ENCODE assay signal across 7 cellular contexts in the genomic region with DNA sequence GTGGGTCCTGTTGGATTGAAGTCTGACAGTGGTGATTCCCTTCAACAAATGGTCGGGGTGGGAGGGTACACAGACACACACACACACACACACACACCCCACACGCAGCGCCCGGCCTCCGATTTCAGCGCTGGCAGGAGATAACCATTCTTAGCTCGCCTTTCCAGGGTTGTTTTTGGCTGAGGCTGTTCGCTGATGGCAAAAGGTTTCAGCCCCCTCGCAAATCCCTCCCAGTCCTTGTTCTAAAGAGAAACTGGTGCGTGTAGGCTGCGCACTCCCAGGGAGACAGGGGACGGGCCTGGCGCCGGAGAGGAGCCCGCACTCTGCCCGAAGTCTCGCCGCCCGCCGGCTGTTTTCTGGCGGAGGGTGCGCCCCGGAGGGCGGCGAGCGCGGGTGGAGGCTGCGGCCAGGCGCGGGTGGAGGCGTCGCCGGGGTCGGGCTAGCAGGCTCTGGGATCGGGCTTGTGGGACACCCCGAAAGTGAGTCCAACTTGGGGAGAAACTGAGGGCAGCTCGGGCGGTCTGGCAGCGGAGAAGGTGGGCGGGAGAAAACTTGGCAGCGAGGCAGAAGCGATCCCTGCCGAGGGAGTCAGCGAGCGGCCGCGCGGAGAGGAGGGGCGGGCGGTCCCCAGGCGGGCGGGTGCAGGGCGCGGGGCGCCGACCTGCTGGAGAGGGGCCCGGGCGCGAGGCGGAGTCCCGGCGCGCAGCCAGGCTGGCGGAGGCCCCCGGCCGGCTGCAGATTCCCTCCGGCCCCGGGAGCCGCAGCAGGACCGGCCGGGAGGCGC. TPM values are rescaled to one million over a fixed set of nuclear protein-coding genes. Genes with fewer than 3 reads are reported as not detected.
DNase-seq lines count a peak whose midpoint lies in the region; ATAC-seq and TF ChIP-seq lines count a peak whose summit lies in the region.
"Not testable (repeated sequence)": the region's sequence is repeated elsewhere in the genome, so short reads cannot be mapped to it uniquely, and the experiment has no call there.

No MANE protein-coding gene starts in this region.

- H3K27ac Mint-ChIP-seq in GM23338; activated T-helper 2 cell treated with anti-CD3 and anti-CD28 coated beads, Interferon-gamma antibody, Interleukin-2, Interleukin-4, amounts not matched to agents 10 μg/mL and 5 μg/mL and 100 μg/mL, durations not matched to agents 14 hours and 24 hours and 36 hours: not testable (repeated sequence)

- DNase-seq in GM23338 (ENCODE audit: low spot score) = peak; percentile 27
- DNase-seq in SW480 (ENCODE audit: low spot score) = peak; percentile 63
- DNase-seq in activated T-helper 2 cell treated with anti-CD3 and anti-CD28 coated beads, Interferon-gamma antibody, Interleukin-2, Interleukin-4, amounts not matched to agents 10 μg/mL and 5 μg/mL and 100 μg/mL, durations not matched to agents 14 hours and 24 hours and 36 hours (ENCODE audit: low spot score) = not testable (repeated sequence)
- peak in 2 of 10 donors; percentile 41 to 51 for DNase-seq in dorsolateral prefrontal cortex
- peak; percentile 50 for DNase-seq in left ventricle myocardium inferior
- peak; percentile 23 to 52 (median 51) for DNase-seq in mucosa of descending colon

- H3K27me3 ChIP-seq in GM23338 (ENCODE audit: insufficient read depth) = peaks cover 68% of the 10 kb centered on the region
- H3K27me3 ChIP-seq in dorsolateral prefrontal cortex = peaks cover 0 to 19% (median 0%) of the 10 kb centered on the region in 45 donors
- H3K27me3 ChIP-seq in left ventricle myocardium inferior (ENCODE audit: low read depth); skeletal muscle satellite cell (ENCODE audit: control insufficient read depth, insufficient read depth, low read length): not testable (repeated sequence)

- H3K4me3 Mint-ChIP-seq in GM23338 = peak overlapping the region; percentile 63
- H3K4me3 Mint-ChIP-seq in activated T-helper 2 cell treated with anti-CD3 and anti-CD28 coated beads, Interferon-gamma antibody, Interleukin-2, Interleukin-4, amounts not matched to agents 10 μg/mL and 5 μg/mL and 100 μg/mL, durations not matched to agents 14 hours and 24 hours and 36 hours (ENCODE audit: low read depth) = peak overlapping the region; percentile 63

- not testable (repeated sequence) for H3K9me3 ChIP-seq in left ventricle myocardium inferior (replicated peaks); mucosa of descending colon; skeletal muscle satellite cell (replicated peaks; ENCODE audit: low read length)

- H3F3A ChIP-seq in GM23338 (replicated peaks; ENCODE audit: low read depth) = not testable (repeated sequence)

- not testable (repeated sequence) for H3K36me3 ChIP-seq in GM23338 (ENCODE audit: insufficient read depth); left ventricle myocardium inferior; mucosa of descending colon (ENCODE audit: low read depth); skeletal muscle satellite cell (ENCODE audit: insufficient read depth, low read length)

- not testable (repeated sequence) for H4K20me1 ChIP-seq in GM23338 (replicated peaks; ENCODE audit: insufficient read depth)

- not testable (repeated sequence) for H3K4me1 Mint-ChIP-seq in GM23338; activated T-helper 2 cell treated with anti-CD3 and anti-CD28 coated beads, Interferon-gamma antibody, Interleukin-2, Interleukin-4, amounts not matched to agents 10 μg/mL and 5 μg/mL and 100 μg/mL, durations not matched to agents 14 hours and 24 hours and 36 hours (ENCODE audit: low read depth)

- not testable (repeated sequence) for H3K36me3 Mint-ChIP-seq in GM23338 (ENCODE audit: low read depth); activated T-helper 2 cell treated with anti-CD3 and anti-CD28 coated beads, Interferon-gamma antibody, Interleukin-2, Interleukin-4, amounts not matched to agents 10 μg/mL and 5 μg/mL and 100 μg/mL, durations not matched to agents 14 hours and 24 hours and 36 hours (ENCODE audit: low read depth)

- intact Hi-C loops in activated T-helper 2 cell treated with anti-CD3 and anti-CD28 coated beads, Interferon-gamma antibody, Interleukin-2, Interleukin-4, amounts not matched to agents 10 μg/mL and 5 μg/mL and 100 μg/mL, durations not matched to agents 14 hours and 24 hours and 36 hours (cut with micrococcal nuclease); dorsolateral prefrontal cortex (cut with DNase I); left ventricle myocardium inferior (cut with micrococcal nuclease); mucosa of descending colon (cut with DNase I, micrococcal nuclease): not testable (repeated sequence)

- not testable (repeated sequence) for TF ChIP-seq CTCF in GM23338 (conservative IDR thresholded peaks at IDR 0.05; ENCODE audit: low read depth in 2 of 2); dorsolateral prefrontal cortex (IDR thresholded peaks at IDR 0.05 in 54 of 56, conservative IDR thresholded peaks at IDR 0.05 in 2 of 56; ENCODE audit: low read depth in 1 of 56, partially characterized antibody in 56 of 56); left ventricle myocardium inferior (IDR thresholded peaks at IDR 0.05; ENCODE audit: borderline replicate concordance); mucosa of descending colon (IDR thresholded peaks at IDR 0.05)

- H3K27ac ChIP-seq in GM23338 (ENCODE audit: low read depth) = not testable (repeated sequence)
- H3K27ac ChIP-seq in dorsolateral prefrontal cortex (peak overlapping the region in 11 of 59 donors; percentile 23 to 76 (median 52)), left ventricle myocardium inferior (replicated peaks) (peak overlapping the region; percentile 94)

- H3K4me2 ChIP-seq in GM23338 (peak overlapping the region; percentile 83), skeletal muscle satellite cell (ENCODE audit: low read length) (peak overlapping the region; percentile 82)

- H2AFZ ChIP-seq in GM23338 = not testable (repeated sequence)

- H3K9me2 ChIP-seq in GM23338 (ENCODE audit: insufficient read depth) = not testable (repeated sequence)

- H3K27me3 Mint-ChIP-seq in GM23338 (ENCODE audit: insufficient read depth, low read depth, poor library complexity) = peaks cover 31% of the 10 kb centered on the region
- peaks cover 16% of the 10 kb centered on the region for H3K27me3 Mint-ChIP-seq in activated T-helper 2 cell treated with anti-CD3 and anti-CD28 coated beads, Interferon-gamma antibody, Interleukin-2, Interleukin-4, amounts not matched to agents 10 μg/mL and 5 μg/mL and 100 μg/mL, durations not matched to agents 14 hours and 24 hours and 36 hours (ENCODE audit: low read depth)

- H3K9me3 Mint-ChIP-seq in GM23338; activated T-helper 2 cell treated with anti-CD3 and anti-CD28 coated beads, Interferon-gamma antibody, Interleukin-2, Interleukin-4, amounts not matched to agents 10 μg/mL and 5 μg/mL and 100 μg/mL, durations not matched to agents 14 hours and 24 hours and 36 hours: not testable (repeated sequence)

- ATAC-seq in GM23338 = peak; percentile 86
- ATAC-seq in mucosa of descending colon = peak; percentile 68

- H3K79me2 ChIP-seq in GM23338 (replicated peaks; ENCODE audit: insufficient read depth) = not testable (repeated sequence)

- H3K4me1 ChIP-seq in GM23338 (ENCODE audit: insufficient read depth); left ventricle myocardium inferior; mucosa of descending colon (ENCODE audit: low read depth); skeletal muscle satellite cell (ENCODE audit: control insufficient read depth, insufficient read depth, low read length): not testable (repeated sequence)

- H3K9ac ChIP-seq in skeletal muscle satellite cell (ENCODE audit: low read depth, low read length) = peak overlapping the region; percentile 30

- H3K4me3 ChIP-seq in GM23338 = peak overlapping the region; percentile 57
- peak overlapping the region; percentile 15 to 72 (median 55) for H3K4me3 ChIP-seq in dorsolateral prefrontal cortex
- peak overlapping the region; percentile 79 for H3K4me3 ChIP-seq in left ventricle myocardium inferior
- H3K4me3 ChIP-seq in mucosa of descending colon = peak overlapping the region; percentile 9
- H3K4me3 ChIP-seq in skeletal muscle satellite cell (ENCODE audit: low read length) = peak overlapping the region; percentile 66

TF ChIP-seq in GM23338, 12 proteins besides CTCF, POLR2A, EP300 and RAD21:
- TF ChIP-seq EZH2phosphoT487 (IDR thresholded peaks at IDR 0.05; ENCODE audit: unreplicated experiment) (peak; percentile 95), EZH2 (IDR thresholded peaks at IDR 0.05; ENCODE audit: low read depth, unreplicated experiment) (peak; percentile 97)
TF ChIP-seq in GM23338: peak in this region for 2; not testable (repeated sequence) for 10.

RNA-seq across cellular contexts. Expression of a gene that starts 42.9 kb away (rescaled TPM):
- total RNA-seq in GM23338 (2014; rRNA removed; shearing (Covaris generic)) = not detected in 2 replicates
- polyA plus RNA-seq in GM23338 (2016; fragmentation: Nextera tagmentation; extraction: Ambion mirVana) = not detected in 2 replicates
- total RNA-seq in activated T-helper 2 cell treated with anti-CD3 and anti-CD28 coated beads, Interferon-gamma antibody, Interleukin-2, Interleukin-4, amounts not matched to agents 10 μg/mL and 5 μg/mL and 100 μg/mL, durations not matched to agents 14 hours and 24 hours and 36 hours = 0.14 and 0.30 TPM in 2 replicates
- total RNA-seq in dorsolateral prefrontal cortex = 1 to 10 TPM in 19 of 120 experiments, under 1 TPM in 84, not detected in 17; 0.18 to 1.7 (median 0.68) TPM
- total RNA-seq in left ventricle myocardium inferior = 0.11 TPM
- under 1 TPM in 2 of 3 donors, not detected in 1; 0.17 to 0.32 TPM for total RNA-seq in mucosa of descending colon
- 0.22 and 0.25 TPM in 2 replicates for total RNA-seq in skeletal muscle satellite cell (2012; rRNA removed)

Comparison
In these comparisons a context has a peak if more than half of its experiments do, and no peak if none do; other contexts are left out.
1. H3K4me3 ChIP-seq: peak in every context shown above with its lines; median percentile 79 in left ventricle myocardium inferior; 66 in skeletal muscle satellite cell; 57 in GM23338; 55 in dorsolateral prefrontal cortex; 9 in mucosa of descending colon.